In the genomic region with DNA sequence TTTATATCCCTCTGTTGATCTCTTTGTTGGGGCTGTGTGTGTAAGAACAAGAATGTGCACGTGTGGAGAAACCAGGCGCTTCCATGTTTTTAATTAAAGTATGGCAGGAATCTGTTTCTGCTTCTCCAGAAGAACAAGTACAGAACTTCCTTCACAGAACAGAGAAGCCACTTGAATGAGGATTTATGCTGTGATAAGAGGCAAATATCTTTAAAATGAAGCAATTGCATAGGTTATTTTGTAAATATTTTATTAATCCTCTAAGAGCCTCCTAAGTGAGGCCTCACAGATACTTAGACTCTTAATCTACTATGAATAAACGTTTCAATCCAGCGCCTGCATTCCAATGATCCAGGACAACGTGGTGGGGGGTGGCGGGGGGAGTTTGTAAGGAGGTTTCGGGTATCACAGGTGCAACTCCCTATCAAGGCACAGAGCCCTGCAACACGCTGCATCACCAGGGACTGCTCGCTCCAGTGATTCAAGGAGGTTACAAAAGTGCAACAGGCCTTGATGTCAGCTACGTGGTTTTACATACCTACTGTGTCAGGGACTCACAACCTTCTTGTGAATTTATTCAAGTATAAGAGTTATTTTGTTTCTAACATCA, we compare ENCODE assay signal across 1 cellular context.
A peak's percentile ranks its signal among the peaks of the same experiment; 100 is the strongest.
TF ChIP-seq lines count a peak whose summit lies in the region.

No MANE protein-coding gene starts in this region.

TF ChIP-seq in H1, 55 proteins besides CTCF, POLR2A, EP300 and RAD21:
- TF ChIP-seq ASH2L (IDR thresholded peaks at IDR 0.05; ENCODE audit: low read length) (peak; percentile 30), TEAD4 (IDR thresholded peaks at IDR 0.05; ENCODE audit: low read depth, low read length) (peak; percentile 42; the same call in 1 of the 2 replicates), SIX5 (IDR thresholded peaks at IDR 0.05; ENCODE audit: low read depth, low read length) (no peak), ATF2 (IDR thresholded peaks at IDR 0.05; ENCODE audit: low read length) (no peak), CEBPB (IDR thresholded peaks at IDR 0.05; ENCODE audit: low read depth, low read length) (no peak), GABPA (IDR thresholded peaks at IDR 0.05; ENCODE audit: borderline replicate concordance, insufficient read depth, low read length) (no peak), KDM1A (IDR thresholded peaks at IDR 0.05; ENCODE audit: borderline replicate concordance, low read length) (no peak), TBP (IDR thresholded peaks at IDR 0.05; ENCODE audit: low read depth, low read length) (no peak), JUND (IDR thresholded peaks at IDR 0.05; ENCODE audit: low read length) (no peak), PHF8 (conservative IDR thresholded peaks at IDR 0.05; ENCODE audit: low read depth, low read length) (no peak), SRF (IDR thresholded peaks at IDR 0.05; ENCODE audit: low read depth, low read length) (no peak), POU5F1 (IDR thresholded peaks at IDR 0.05; ENCODE audit: low read depth, low read length) (no peak), RFX5 (IDR thresholded peaks at IDR 0.05; ENCODE audit: borderline replicate concordance, low read depth, low read length) (no peak), FOSL1 (IDR thresholded peaks at IDR 0.05; ENCODE audit: insufficient read depth, low read depth, low read length) (no peak), CTBP2 (IDR thresholded peaks at IDR 0.05; ENCODE audit: borderline replicate concordance, insufficient read depth, insufficient read length, low read length) (no peak), SAP30 (IDR thresholded peaks at IDR 0.05; ENCODE audit: insufficient read depth, insufficient replicate concordance, low read length) (no peak), RXRA (IDR thresholded peaks at IDR 0.05; ENCODE audit: insufficient read depth, low read depth, low read length) (0 out of 2 replicates have a peak, but pooled peaks have one; percentile 56), SIRT6 (IDR thresholded peaks at IDR 0.05; ENCODE audit: low read length) (no peak), YY1 (IDR thresholded peaks at IDR 0.05; ENCODE audit: low read depth, low read length) (no peak), SP1 (IDR thresholded peaks at IDR 0.05; ENCODE audit: low read depth, low read length) (peak; percentile 24; the same call in 1 of the 2 replicates), HDAC2 (IDR thresholded peaks at IDR 0.05; ENCODE audit: borderline replicate concordance in 1 of 2, low read depth in 2 of 2, low read length in 2 of 2) (no peak), TCF12 (IDR thresholded peaks at IDR 0.05; ENCODE audit: low read depth, low read length) (peak; percentile 93), GTF2F1 (IDR thresholded peaks at IDR 0.05; ENCODE audit: borderline replicate concordance, low read depth, low read length) (no peak), BCL11A (IDR thresholded peaks at IDR 0.05; ENCODE audit: low read depth in 2 of 2, low read length in 2 of 2) (no peak), SP2 (IDR thresholded peaks at IDR 0.05; ENCODE audit: low read length) (no peak), ZNF274 (IDR thresholded peaks at IDR 0.05; ENCODE audit: borderline replicate concordance, extremely low read depth, low read length) (no peak)
- TF ChIP-seq, protein P1, sequence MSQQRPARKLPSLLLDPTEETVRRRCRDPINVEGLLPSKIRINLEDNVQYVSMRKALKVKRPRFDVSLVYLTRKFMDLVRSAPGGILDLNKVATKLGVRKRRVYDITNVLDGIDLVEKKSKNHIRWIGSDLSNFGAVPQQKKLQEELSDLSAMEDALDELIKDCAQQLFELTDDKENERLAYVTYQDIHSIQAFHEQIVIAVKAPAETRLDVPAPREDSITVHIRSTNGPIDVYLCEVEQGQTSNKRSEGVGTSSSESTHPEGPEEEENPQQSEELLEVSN (IDR thresholded peaks at IDR 0.05) = no peak
- TF ChIP-seq, protein P2, sequence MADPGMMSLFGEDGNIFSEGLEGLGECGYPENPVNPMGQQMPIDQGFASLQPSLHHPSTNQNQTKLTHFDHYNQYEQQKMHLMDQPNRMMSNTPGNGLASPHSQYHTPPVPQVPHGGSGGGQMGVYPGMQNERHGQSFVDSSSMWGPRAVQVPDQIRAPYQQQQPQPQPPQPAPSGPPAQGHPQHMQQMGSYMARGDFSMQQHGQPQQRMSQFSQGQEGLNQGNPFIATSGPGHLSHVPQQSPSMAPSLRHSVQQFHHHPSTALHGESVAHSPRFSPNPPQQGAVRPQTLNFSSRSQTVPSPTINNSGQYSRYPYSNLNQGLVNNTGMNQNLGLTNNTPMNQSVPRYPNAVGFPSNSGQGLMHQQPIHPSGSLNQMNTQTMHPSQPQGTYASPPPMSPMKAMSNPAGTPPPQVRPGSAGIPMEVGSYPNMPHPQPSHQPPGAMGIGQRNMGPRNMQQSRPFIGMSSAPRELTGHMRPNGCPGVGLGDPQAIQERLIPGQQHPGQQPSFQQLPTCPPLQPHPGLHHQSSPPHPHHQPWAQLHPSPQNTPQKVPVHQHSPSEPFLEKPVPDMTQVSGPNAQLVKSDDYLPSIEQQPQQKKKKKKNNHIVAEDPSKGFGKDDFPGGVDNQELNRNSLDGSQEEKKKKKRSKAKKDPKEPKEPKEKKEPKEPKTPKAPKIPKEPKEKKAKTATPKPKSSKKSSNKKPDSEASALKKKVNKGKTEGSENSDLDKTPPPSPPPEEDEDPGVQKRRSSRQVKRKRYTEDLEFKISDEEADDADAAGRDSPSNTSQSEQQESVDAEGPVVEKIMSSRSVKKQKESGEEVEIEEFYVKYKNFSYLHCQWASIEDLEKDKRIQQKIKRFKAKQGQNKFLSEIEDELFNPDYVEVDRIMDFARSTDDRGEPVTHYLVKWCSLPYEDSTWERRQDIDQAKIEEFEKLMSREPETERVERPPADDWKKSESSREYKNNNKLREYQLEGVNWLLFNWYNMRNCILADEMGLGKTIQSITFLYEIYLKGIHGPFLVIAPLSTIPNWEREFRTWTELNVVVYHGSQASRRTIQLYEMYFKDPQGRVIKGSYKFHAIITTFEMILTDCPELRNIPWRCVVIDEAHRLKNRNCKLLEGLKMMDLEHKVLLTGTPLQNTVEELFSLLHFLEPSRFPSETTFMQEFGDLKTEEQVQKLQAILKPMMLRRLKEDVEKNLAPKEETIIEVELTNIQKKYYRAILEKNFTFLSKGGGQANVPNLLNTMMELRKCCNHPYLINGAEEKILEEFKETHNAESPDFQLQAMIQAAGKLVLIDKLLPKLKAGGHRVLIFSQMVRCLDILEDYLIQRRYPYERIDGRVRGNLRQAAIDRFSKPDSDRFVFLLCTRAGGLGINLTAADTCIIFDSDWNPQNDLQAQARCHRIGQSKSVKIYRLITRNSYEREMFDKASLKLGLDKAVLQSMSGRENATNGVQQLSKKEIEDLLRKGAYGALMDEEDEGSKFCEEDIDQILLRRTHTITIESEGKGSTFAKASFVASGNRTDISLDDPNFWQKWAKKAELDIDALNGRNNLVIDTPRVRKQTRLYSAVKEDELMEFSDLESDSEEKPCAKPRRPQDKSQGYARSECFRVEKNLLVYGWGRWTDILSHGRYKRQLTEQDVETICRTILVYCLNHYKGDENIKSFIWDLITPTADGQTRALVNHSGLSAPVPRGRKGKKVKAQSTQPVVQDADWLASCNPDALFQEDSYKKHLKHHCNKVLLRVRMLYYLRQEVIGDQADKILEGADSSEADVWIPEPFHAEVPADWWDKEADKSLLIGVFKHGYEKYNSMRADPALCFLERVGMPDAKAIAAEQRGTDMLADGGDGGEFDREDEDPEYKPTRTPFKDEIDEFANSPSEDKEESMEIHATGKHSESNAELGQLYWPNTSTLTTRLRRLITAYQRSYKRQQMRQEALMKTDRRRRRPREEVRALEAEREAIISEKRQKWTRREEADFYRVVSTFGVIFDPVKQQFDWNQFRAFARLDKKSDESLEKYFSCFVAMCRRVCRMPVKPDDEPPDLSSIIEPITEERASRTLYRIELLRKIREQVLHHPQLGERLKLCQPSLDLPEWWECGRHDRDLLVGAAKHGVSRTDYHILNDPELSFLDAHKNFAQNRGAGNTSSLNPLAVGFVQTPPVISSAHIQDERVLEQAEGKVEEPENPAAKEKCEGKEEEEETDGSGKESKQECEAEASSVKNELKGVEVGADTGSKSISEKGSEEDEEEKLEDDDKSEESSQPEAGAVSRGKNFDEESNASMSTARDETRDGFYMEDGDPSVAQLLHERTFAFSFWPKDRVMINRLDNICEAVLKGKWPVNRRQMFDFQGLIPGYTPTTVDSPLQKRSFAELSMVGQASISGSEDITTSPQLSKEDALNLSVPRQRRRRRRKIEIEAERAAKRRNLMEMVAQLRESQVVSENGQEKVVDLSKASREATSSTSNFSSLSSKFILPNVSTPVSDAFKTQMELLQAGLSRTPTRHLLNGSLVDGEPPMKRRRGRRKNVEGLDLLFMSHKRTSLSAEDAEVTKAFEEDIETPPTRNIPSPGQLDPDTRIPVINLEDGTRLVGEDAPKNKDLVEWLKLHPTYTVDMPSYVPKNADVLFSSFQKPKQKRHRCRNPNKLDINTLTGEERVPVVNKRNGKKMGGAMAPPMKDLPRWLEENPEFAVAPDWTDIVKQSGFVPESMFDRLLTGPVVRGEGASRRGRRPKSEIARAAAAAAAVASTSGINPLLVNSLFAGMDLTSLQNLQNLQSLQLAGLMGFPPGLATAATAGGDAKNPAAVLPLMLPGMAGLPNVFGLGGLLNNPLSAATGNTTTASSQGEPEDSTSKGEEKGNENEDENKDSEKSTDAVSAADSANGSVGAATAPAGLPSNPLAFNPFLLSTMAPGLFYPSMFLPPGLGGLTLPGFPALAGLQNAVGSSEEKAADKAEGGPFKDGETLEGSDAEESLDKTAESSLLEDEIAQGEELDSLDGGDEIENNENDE (IDR thresholded peaks at IDR 0.05; ENCODE audit: insufficient replicate concordance, low read length) = no peak
